ENCODE assay signal across 1 cellular context in genomic region chr14:74586681-74587362, GRCh38.
TF ChIP-seq lines count a peak whose summit lies in the region.

No MANE protein-coding gene starts in this region.

TF ChIP-seq in WTC11, 78 proteins besides CTCF, POLR2A, EP300 and RAD21 (continued from another document):
- TF ChIP-seq AR (CRISPR knock-in tag; IDR thresholded peaks at IDR 0.05), result no peak
- TF ChIP-seq ZNF425 (CRISPR knock-in tag; conservative IDR thresholded peaks at IDR 0.05), result no peak
- no peak for TF ChIP-seq GTF2I (CRISPR knock-in tag; conservative IDR thresholded peaks at IDR 0.05)
- TF ChIP-seq PRDM15 (CRISPR knock-in tag; IDR thresholded peaks at IDR 0.05), result no peak
